ENCODE assay signal across 24 cellular contexts in genomic region chr15:60480888-60481287, GRCh38. TPM values are rescaled to one million over a fixed set of nuclear protein-coding genes. Genes with fewer than 3 reads are reported as not detected.
DNase-seq lines count a peak whose midpoint lies in the region; ATAC-seq, FAIRE-seq and TF ChIP-seq lines count a peak whose summit lies in the region.
"Had no signal": no experiment of that assay in that cellular context is flagged by ENCODE, and none has a peak within 500 bp of the region (broad histone marks: within the 10 kb centered on the region; RNA-seq: fewer than 3 reads in every experiment).

No MANE protein-coding gene starts in this region.

- CTCF ChIA-PET in CD4-positive, alpha-beta T cell (lab: Charles Lee), result interaction anchor here (1.3 kb wide), 1 partner anchor 26 kb away, joined by 3 read pairs; no protein-coding TSS in a partner anchor

- peak overlapping the region; percentile 11 for H3K4me3 Mint-ChIP-seq in CD4-positive, alpha-beta T cell

- no peak for DNase-seq in CD4-positive, alpha-beta T cell
- DNase-seq in MM.1S, result no peak
- DNase-seq in epithelial cell of esophagus (ENCODE audit: low read depth), result peak; percentile 4
- peak; percentile 4 for DNase-seq in renal cortical epithelial cell (ENCODE audit: low read depth)
- DNase-seq in GM12891 (ENCODE audit: insufficient read length, low spot score), result no peak
- no peak for DNase-seq in activated CD4-positive, alpha-beta T cell treated with anti-CD3 and anti-CD28 coated beads for 1 hour
- DNase-seq in NCI-H2029 treated with DMSO at 0.1 percent for 48 hours (lab: John Stamatoyannopoulos, UW), result no peak
- DNase-seq: activated CD4-positive, alpha-beta T cell treated with anti-CD3 and anti-CD28 coated beads, Interleukin-2, amount 10 ng/mL, durations not matched to agents 24 days and 14 days; activated naive CD4-positive, alpha-beta T cell treated with anti-CD3 and anti-CD28 coated beads for 36 hours; activated T-cell treated with anti-CD3 and anti-CD28 coated beads, Interleukin-2, amount 50 U/mL, for 72 hours; IMR-90; mammary epithelial cell; NCI-H1048; NCI-H774; posterior cingulate gyrus; stimulated activated CD4-positive, alpha-beta T cell treated with anti-CD3 and anti-CD28 coated beads, Interleukin-12 subunit alpha, Interleukin-12 subunit beta, amount 100 ng/mL, for 4 hours; stimulated activated CD4-positive, alpha-beta T cell treated with anti-CD3 and anti-CD28 coated beads, Interleukin-2, amount 100 ng/mL, for 48 hours; stomach; T1000 had no signal

- peaks cover 12% of the 10 kb centered on the region for H3F3A ChIP-seq in MM.1S (ENCODE audit: insufficient read depth, low read length)

- no peaks in the 10 kb centered on the region for H3K27me3 ChIP-seq in CD4-positive, alpha-beta T cell (ENCODE audit: control insufficient read depth, insufficient read depth, low read length)
- no peaks in the 10 kb centered on the region for H3K27me3 ChIP-seq in MM.1S (replicated peaks; ENCODE audit: insufficient read depth, low read length)
- H3K27me3 ChIP-seq: hepatocyte, stomach, thyroid gland had no signal

- no peak for TF ChIP-seq CTCF in CD4-positive, alpha-beta T cell (IDR thresholded peaks at IDR 0.05)
- TF ChIP-seq CTCF in MM.1S (IDR thresholded peaks at IDR 0.05; ENCODE audit: low read length), result no peak
- no peak for TF ChIP-seq CTCF in epithelial cell of esophagus (IDR thresholded peaks at IDR 0.05; ENCODE audit: insufficient read depth, low read depth, low read length, missing control alignments)

- H3K9me3 ChIP-seq in CD4-positive, alpha-beta T cell (ENCODE audit: control insufficient read depth, low read length), result no peaks in the 10 kb centered on the region
- H3K9me3 ChIP-seq in MM.1S (replicated peaks; ENCODE audit: insufficient read depth, low read length), result no peaks in the 10 kb centered on the region
- H3K9me3 ChIP-seq: stomach, thyroid gland had no signal

- no peak overlapping the region for H2AFZ ChIP-seq in MM.1S (ENCODE audit: low read length)
- H2AFZ ChIP-seq: GM23338 had no signal

- H3K9ac ChIP-seq in MM.1S (ENCODE audit: low read length), result no peak overlapping the region

- no peaks in the 10 kb centered on the region for H3K9me3 Mint-ChIP-seq in CD4-positive, alpha-beta T cell
- H3K9me3 Mint-ChIP-seq: activated CD4-positive, alpha-beta T cell treated with anti-CD3 and anti-CD28 coated beads, Interleukin-2, amount 10 ng/mL, durations not matched to agents 24 days and 14 days; activated naive CD4-positive, alpha-beta T cell treated with anti-CD3 and anti-CD28 coated beads for 36 hours; activated T-cell treated with anti-CD3 and anti-CD28 coated beads, Interleukin-2, amount 50 U/mL, for 72 hours; GM23338 had no signal

- no peak overlapping the region for H3K27ac ChIP-seq in CD4-positive, alpha-beta T cell (ENCODE audit: low read depth, low read length)
- peak overlapping the region; percentile 84; the same call in 1 of the 2 replicates for H3K27ac ChIP-seq in MM.1S (ENCODE audit: low read length)
- H3K27ac ChIP-seq: hepatocyte had no signal

- H3K27ac Mint-ChIP-seq in CD4-positive, alpha-beta T cell, result peak overlapping the region; percentile 99
- H3K27ac Mint-ChIP-seq: GM23338 had no signal

- no peaks in the 10 kb centered on the region for H3K9me2 ChIP-seq in MM.1S (replicated peaks; ENCODE audit: insufficient read depth, low read length)

- no peaks in the 10 kb centered on the region for H4K20me1 ChIP-seq in MM.1S (ENCODE audit: insufficient read depth, low read length)

- H3K36me3 Mint-ChIP-seq in CD4-positive, alpha-beta T cell (ENCODE audit: low read depth), result peaks cover 32% of the 10 kb centered on the region

- TF ChIP-seq POLR2A in GM12891 (IDR thresholded peaks at IDR 0.05; ENCODE audit: low read depth, low read length), result no peak

- no peak for FAIRE-seq in GM12891 (lab: Jason Lieb, UNC)
- FAIRE-seq: bronchial epithelial cell had no signal

- H3K4me2 ChIP-seq in MM.1S (ENCODE audit: low read depth, low read length), result 0 out of 2 replicates have a peak overlapping the region, but pooled peaks have one; percentile 89
- H3K4me2 ChIP-seq: hepatocyte had no signal

- H3K4me3 ChIP-seq in MM.1S (ENCODE audit: low read length) (no peak overlapping the region), epithelial cell of esophagus (ENCODE audit: low read length) (no peak overlapping the region)
- H3K4me3 ChIP-seq: hepatocyte, stomach, thyroid gland had no signal

- intact Hi-C loops in CD4-positive, alpha-beta T cell (cut with DNase I, micrococcal nuclease), result loop anchor here in 1 of 2 experiments (10.0 kb wide), 1 partner anchor 1546 kb away; the partner anchor contains the start of gene SLTM

- no peaks in the 10 kb centered on the region for H3K27me3 Mint-ChIP-seq in CD4-positive, alpha-beta T cell
- H3K27me3 Mint-ChIP-seq: activated CD4-positive, alpha-beta T cell treated with anti-CD3 and anti-CD28 coated beads, Interleukin-2, amount 10 ng/mL, durations not matched to agents 24 days and 14 days had no signal

- POLR2A ChIA-PET in CD4-positive, alpha-beta T cell (lab: Charles Lee), result interaction anchor here (0.5 to 2.4 kb wide), 2 partner anchors 9 to 77 kb away, joined by 3 to 25 read pairs; no protein-coding TSS in a partner anchor

- H3K4me1 ChIP-seq in MM.1S (ENCODE audit: low read length), result peaks cover 27% of the 10 kb centered on the region

- peaks cover 33% of the 10 kb centered on the region for H3K79me2 ChIP-seq in MM.1S (ENCODE audit: low read length)

- H3K36me3 ChIP-seq in MM.1S (replicated peaks; ENCODE audit: insufficient read depth, low read length), result no peaks in the 10 kb centered on the region
- H3K36me3 ChIP-seq: stomach, thyroid gland had no signal

- no peak for ATAC-seq in CD4-positive, alpha-beta T cell (ENCODE audit: poor library complexity)
- ATAC-seq: activated T-cell treated with anti-CD3 and anti-CD28 coated beads, Interleukin-2, amount 50 U/mL, for 72 hours; GM23338; sciatic nerve had no signal

- H3K4me1 Mint-ChIP-seq in CD4-positive, alpha-beta T cell (ENCODE audit: low read depth), result peaks cover 74% of the 10 kb centered on the region

TF ChIP-seq in GM12891, 5 proteins besides CTCF, POLR2A, EP300 and RAD21:
- no peak for TF ChIP-seq SPI1 (IDR thresholded peaks at IDR 0.05; ENCODE audit: low read depth, low read length)
- no peak for TF ChIP-seq POU2F2 (IDR thresholded peaks at IDR 0.05; ENCODE audit: low read depth, low read length)
- TF ChIP-seq TAF1 (IDR thresholded peaks at IDR 0.05; ENCODE audit: low read depth, low read length), result no peak
- TF ChIP-seq POLR2AphosphoS5 (IDR thresholded peaks at IDR 0.05; ENCODE audit: low read depth, low read length), result no peak
- no peak for TF ChIP-seq PAX5 (IDR thresholded peaks at IDR 0.05; ENCODE audit: insufficient read depth, low read length, severe bottlenecking)

RNA-seq across cellular contexts. Expression of gene ICE2, which starts 1.9 kb away (rescaled TPM):
- total RNA-seq in CD4-positive, alpha-beta T cell, result 10 to 100 TPM; 20.4 to 23.4 TPM
- 15.5 and 52.8 TPM in 2 replicates for total RNA-seq in renal cortical epithelial cell
- 16.5 TPM for polyA plus RNA-seq in GM12891 (2012; ENCODE audit: low read depth, missing spikeins)

Comparison
In these comparisons a context has a peak if more than half of its experiments do, and no peak if none do; other contexts are left out.
1. DNase-seq: peak in epithelial cell of esophagus (single experiment) and renal cortical epithelial cell (single experiment); none in CD4-positive, alpha-beta T cell (0 of 10), MM.1S (single experiment), GM12891 (single experiment), activated CD4-positive, alpha-beta T cell treated with anti-CD3 and anti-CD28 coated beads for 1 hour (single experiment) and NCI-H2029 treated with DMSO at 0.1 percent for 48 hours (single experiment).